8 cellular contexts compared by ENCODE assay signal in genomic region chr6:99589290-99589672, GRCh38. TPM values are rescaled to one million over a fixed set of nuclear protein-coding genes. Genes with fewer than 3 reads are reported as not detected.
DNase-seq lines count a peak whose midpoint lies in the region; ATAC-seq, FAIRE-seq and TF ChIP-seq lines count a peak whose summit lies in the region.

No MANE protein-coding gene starts in this region.

- intact Hi-C loops in thyroid gland (cut with DNase I), result no loop called here

- H3K9me3 Mint-ChIP-seq in astrocyte (ENCODE audit: unreplicated experiment), result no peaks in the 10 kb centered on the region

- no peak overlapping the region for H3K27ac ChIP-seq in astrocyte (ENCODE audit: low read depth, low read length)
- no peak overlapping the region for H3K27ac ChIP-seq in thyroid gland

- H3K79me2 ChIP-seq in astrocyte (ENCODE audit: insufficient read depth, low read length), result no peaks in the 10 kb centered on the region

- H2AFZ ChIP-seq in astrocyte (ENCODE audit: low read depth, low read length), result peak overlapping the region; percentile 87

- peaks cover 11% of the 10 kb centered on the region for H3K4me1 ChIP-seq in astrocyte (ENCODE audit: insufficient read depth, low read length)
- H3K4me1 ChIP-seq in thyroid gland, result peaks cover 7 to 20% of the 10 kb centered on the region in 2 donors

- TF ChIP-seq CTCF in astrocyte (IDR thresholded peaks at IDR 0.05; ENCODE audit: insufficient read depth, low read depth, low read length) (no peak), thyroid gland (IDR thresholded peaks at IDR 0.05) (no peak)

- H3K27ac Mint-ChIP-seq in astrocyte (ENCODE audit: unreplicated experiment), result no peak overlapping the region

- peak overlapping the region; percentile 86 for H3K4me2 ChIP-seq in astrocyte (ENCODE audit: low read length)

- TF ChIP-seq POLR2A in thyroid gland (IDR thresholded peaks at IDR 0.05), result no peak

- no peaks in the 10 kb centered on the region for H3K36me3 Mint-ChIP-seq in astrocyte (ENCODE audit: low read depth, unreplicated experiment)

- peak overlapping the region; percentile 81 for H3K4me3 Mint-ChIP-seq in astrocyte (ENCODE audit: unreplicated experiment)

- peak; percentile 50 for DNase-seq in COLO668 (lab: John Stamatoyannopoulos, UW; ENCODE audit: unreplicated experiment)
- DNase-seq in astrocyte (ENCODE audit: low read depth), result no peak
- peak; percentile 59 for DNase-seq in left kidney (ENCODE audit: low read depth, low spot score)
- no peak for DNase-seq in thyroid gland
- no peak for DNase-seq in NCI-H2196 (lab: John Stamatoyannopoulos, UW; ENCODE audit: unreplicated experiment)
- DNase-seq in AG08395 (ENCODE audit: low spot score), result no peak

- H3K36me3 ChIP-seq in astrocyte (ENCODE audit: insufficient read depth, low read length) (no peaks in the 10 kb centered on the region), thyroid gland (no peaks in the 10 kb centered on the region)

- peaks cover 79% of the 10 kb centered on the region for H3K27me3 Mint-ChIP-seq in astrocyte (ENCODE audit: low read depth, unreplicated experiment)

- H3K9me3 ChIP-seq in astrocyte (ENCODE audit: insufficient read depth, low read depth, low read length), result no peaks in the 10 kb centered on the region
- no peaks in the 10 kb centered on the region for H3K9me3 ChIP-seq in thyroid gland

- FAIRE-seq in astrocyte (lab: Jason Lieb, UNC), result no peak

- peak overlapping the region; percentile 21 for H3K9ac ChIP-seq in astrocyte (ENCODE audit: low read length)

- WGBS in thyroid gland, 2 donors, result 9 to 13% methylated on average over 13 to 17 of the region's 21 CpGs

- H3K4me3 ChIP-seq in astrocyte (ENCODE audit: insufficient read depth, low read depth, low read length), result peak overlapping the region; percentile 52
- peak overlapping the region in 2 of 3 donors; percentile 9 to 33 for H3K4me3 ChIP-seq in thyroid gland (replicated peaks in 1 of 3)

- no peaks in the 10 kb centered on the region for H4K20me1 ChIP-seq in astrocyte (ENCODE audit: insufficient read depth, low read length)

- peak; percentile 13 for ATAC-seq in GM19452 (IDR thresholded peaks at IDR 0.05; ENCODE audit: unreplicated experiment)
- ATAC-seq in HG03521 (IDR thresholded peaks at IDR 0.05; ENCODE audit: unreplicated experiment), result peak; percentile 19

- H3K4me1 Mint-ChIP-seq in astrocyte (ENCODE audit: low read depth, unreplicated experiment), result peaks cover 4% of the 10 kb centered on the region

- H3K27me3 ChIP-seq in astrocyte (ENCODE audit: insufficient read depth, low read length) (peaks cover 74% of the 10 kb centered on the region), thyroid gland (peaks cover 40% of the 10 kb centered on the region)

RNA-seq across cellular contexts. Expression of gene PRDM13, which starts 17.4 kb away (rescaled TPM):
- total RNA-seq in astrocyte (not detected in 2 replicates), thyroid gland (not detected)

RNA-seq across cellular contexts. Expression of gene CCNC, which starts 20.8 kb away (rescaled TPM):
- 51.5 and 51.8 TPM in 2 replicates for total RNA-seq in astrocyte
- 100 to 1,000 TPM in 1 of 4 donors, 10 to 100 TPM in 3; 74.2 to 393 (median 92.2) TPM for total RNA-seq in thyroid gland

Comparison
In these comparisons a context has a peak if more than half of its experiments do, and no peak if none do; other contexts are left out.
1. DNase-seq: peak in COLO668 (single experiment) and left kidney (single experiment); none in astrocyte (single experiment), thyroid gland (0 of 2), NCI-H2196 (single experiment) and AG08395 (single experiment).